In the genomic region with DNA sequence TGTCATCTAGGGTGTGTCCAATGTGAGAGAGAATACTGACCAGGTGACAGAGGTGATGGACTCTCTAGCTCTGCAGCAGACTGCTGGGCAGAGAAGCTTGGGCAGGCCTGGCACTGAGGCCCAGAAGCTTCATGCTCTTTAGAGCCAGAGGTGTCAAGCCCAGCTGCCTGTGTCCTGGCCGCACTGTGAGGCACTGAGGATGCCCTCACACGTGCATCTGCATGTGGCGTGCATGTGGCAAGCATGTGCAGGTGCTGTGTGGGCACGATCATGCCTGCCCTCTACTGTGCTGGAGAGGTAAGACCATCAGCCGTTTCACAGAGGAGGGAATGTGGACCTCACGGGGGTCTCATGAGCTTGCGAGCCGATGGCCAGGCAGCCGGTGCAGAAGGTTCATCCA, we compare ENCODE assay signal across 1 cellular context.
A peak's percentile ranks its signal among the peaks of the same experiment; 100 is the strongest.
TF ChIP-seq lines count a peak whose summit lies in the region.

No MANE protein-coding gene starts in this region.

TF ChIP-seq in K562, 482 proteins besides CTCF, POLR2A, EP300 and RAD21 (continued from another document and continues in another):
- TF ChIP-seq, protein P1, sequence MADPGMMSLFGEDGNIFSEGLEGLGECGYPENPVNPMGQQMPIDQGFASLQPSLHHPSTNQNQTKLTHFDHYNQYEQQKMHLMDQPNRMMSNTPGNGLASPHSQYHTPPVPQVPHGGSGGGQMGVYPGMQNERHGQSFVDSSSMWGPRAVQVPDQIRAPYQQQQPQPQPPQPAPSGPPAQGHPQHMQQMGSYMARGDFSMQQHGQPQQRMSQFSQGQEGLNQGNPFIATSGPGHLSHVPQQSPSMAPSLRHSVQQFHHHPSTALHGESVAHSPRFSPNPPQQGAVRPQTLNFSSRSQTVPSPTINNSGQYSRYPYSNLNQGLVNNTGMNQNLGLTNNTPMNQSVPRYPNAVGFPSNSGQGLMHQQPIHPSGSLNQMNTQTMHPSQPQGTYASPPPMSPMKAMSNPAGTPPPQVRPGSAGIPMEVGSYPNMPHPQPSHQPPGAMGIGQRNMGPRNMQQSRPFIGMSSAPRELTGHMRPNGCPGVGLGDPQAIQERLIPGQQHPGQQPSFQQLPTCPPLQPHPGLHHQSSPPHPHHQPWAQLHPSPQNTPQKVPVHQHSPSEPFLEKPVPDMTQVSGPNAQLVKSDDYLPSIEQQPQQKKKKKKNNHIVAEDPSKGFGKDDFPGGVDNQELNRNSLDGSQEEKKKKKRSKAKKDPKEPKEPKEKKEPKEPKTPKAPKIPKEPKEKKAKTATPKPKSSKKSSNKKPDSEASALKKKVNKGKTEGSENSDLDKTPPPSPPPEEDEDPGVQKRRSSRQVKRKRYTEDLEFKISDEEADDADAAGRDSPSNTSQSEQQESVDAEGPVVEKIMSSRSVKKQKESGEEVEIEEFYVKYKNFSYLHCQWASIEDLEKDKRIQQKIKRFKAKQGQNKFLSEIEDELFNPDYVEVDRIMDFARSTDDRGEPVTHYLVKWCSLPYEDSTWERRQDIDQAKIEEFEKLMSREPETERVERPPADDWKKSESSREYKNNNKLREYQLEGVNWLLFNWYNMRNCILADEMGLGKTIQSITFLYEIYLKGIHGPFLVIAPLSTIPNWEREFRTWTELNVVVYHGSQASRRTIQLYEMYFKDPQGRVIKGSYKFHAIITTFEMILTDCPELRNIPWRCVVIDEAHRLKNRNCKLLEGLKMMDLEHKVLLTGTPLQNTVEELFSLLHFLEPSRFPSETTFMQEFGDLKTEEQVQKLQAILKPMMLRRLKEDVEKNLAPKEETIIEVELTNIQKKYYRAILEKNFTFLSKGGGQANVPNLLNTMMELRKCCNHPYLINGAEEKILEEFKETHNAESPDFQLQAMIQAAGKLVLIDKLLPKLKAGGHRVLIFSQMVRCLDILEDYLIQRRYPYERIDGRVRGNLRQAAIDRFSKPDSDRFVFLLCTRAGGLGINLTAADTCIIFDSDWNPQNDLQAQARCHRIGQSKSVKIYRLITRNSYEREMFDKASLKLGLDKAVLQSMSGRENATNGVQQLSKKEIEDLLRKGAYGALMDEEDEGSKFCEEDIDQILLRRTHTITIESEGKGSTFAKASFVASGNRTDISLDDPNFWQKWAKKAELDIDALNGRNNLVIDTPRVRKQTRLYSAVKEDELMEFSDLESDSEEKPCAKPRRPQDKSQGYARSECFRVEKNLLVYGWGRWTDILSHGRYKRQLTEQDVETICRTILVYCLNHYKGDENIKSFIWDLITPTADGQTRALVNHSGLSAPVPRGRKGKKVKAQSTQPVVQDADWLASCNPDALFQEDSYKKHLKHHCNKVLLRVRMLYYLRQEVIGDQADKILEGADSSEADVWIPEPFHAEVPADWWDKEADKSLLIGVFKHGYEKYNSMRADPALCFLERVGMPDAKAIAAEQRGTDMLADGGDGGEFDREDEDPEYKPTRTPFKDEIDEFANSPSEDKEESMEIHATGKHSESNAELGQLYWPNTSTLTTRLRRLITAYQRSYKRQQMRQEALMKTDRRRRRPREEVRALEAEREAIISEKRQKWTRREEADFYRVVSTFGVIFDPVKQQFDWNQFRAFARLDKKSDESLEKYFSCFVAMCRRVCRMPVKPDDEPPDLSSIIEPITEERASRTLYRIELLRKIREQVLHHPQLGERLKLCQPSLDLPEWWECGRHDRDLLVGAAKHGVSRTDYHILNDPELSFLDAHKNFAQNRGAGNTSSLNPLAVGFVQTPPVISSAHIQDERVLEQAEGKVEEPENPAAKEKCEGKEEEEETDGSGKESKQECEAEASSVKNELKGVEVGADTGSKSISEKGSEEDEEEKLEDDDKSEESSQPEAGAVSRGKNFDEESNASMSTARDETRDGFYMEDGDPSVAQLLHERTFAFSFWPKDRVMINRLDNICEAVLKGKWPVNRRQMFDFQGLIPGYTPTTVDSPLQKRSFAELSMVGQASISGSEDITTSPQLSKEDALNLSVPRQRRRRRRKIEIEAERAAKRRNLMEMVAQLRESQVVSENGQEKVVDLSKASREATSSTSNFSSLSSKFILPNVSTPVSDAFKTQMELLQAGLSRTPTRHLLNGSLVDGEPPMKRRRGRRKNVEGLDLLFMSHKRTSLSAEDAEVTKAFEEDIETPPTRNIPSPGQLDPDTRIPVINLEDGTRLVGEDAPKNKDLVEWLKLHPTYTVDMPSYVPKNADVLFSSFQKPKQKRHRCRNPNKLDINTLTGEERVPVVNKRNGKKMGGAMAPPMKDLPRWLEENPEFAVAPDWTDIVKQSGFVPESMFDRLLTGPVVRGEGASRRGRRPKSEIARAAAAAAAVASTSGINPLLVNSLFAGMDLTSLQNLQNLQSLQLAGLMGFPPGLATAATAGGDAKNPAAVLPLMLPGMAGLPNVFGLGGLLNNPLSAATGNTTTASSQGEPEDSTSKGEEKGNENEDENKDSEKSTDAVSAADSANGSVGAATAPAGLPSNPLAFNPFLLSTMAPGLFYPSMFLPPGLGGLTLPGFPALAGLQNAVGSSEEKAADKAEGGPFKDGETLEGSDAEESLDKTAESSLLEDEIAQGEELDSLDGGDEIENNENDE (IDR thresholded peaks at IDR 0.05; ENCODE audit: low read depth, low read length) = peak; percentile 57
- TF ChIP-seq NFIC (IDR thresholded peaks at IDR 0.05) (no peak), ZNF224 (CRISPR knock-in tag; IDR thresholded peaks at IDR 0.05) (no peak), ZMIZ1 (IDR thresholded peaks at IDR 0.05; ENCODE audit: low read depth in 2 of 2, low read length in 2 of 2) (no peak), REST (CRISPR knock-in tag; IDR thresholded peaks at IDR 0.05; ENCODE audit: low read depth) (no peak), KLF10 (CRISPR knock-in tag; IDR thresholded peaks at IDR 0.05) (no peak), ZNF398 (CRISPR knock-in tag; IDR thresholded peaks at IDR 0.05) (no peak), ZNF764 (CRISPR knock-in tag; IDR thresholded peaks at IDR 0.05; ENCODE audit: low read depth) (0 out of 2 replicates have a peak, but pooled peaks have one; percentile 47), XRCC3 (IDR thresholded peaks at IDR 0.05) (no peak), EZH2 (IDR thresholded peaks at IDR 0.05; ENCODE audit: borderline replicate concordance, low read depth, low read length) (no peak), SAFB (IDR thresholded peaks at IDR 0.05; ENCODE audit: borderline replicate concordance, low read depth, low read length) (no peak), POLR2AphosphoS2 (IDR thresholded peaks at IDR 0.05; ENCODE audit: low read length) (peak; percentile 52; the same call in 1 of the 2 replicates), PTRF (tag; IDR thresholded peaks at IDR 0.05) (no peak), ZNF140 (CRISPR knock-in tag; IDR thresholded peaks at IDR 0.05) (no peak), TAF1 (IDR thresholded peaks at IDR 0.05; ENCODE audit: control insufficient read depth, extremely low read depth, insufficient read depth, low read length, severe bottlenecking) (no peak), MBD2 (IDR thresholded peaks at IDR 0.05; ENCODE audit: borderline replicate concordance, low read depth) (no peak), SRSF1 (IDR thresholded peaks at IDR 0.05; ENCODE audit: low read depth, low read length) (no peak), MYBL2 (IDR thresholded peaks at IDR 0.05; ENCODE audit: low read depth) (no peak), MYBL2 (CRISPR knock-in tag; IDR thresholded peaks at IDR 0.05; ENCODE audit: borderline replicate concordance) (no peak), SUPT5H (IDR thresholded peaks at IDR 0.05) (peak; percentile 42; the same call in 1 of the 2 replicates), ZNF696 (CRISPR knock-in tag; conservative IDR thresholded peaks at IDR 0.05) (no peak)
- TF ChIP-seq, protein P2, sequence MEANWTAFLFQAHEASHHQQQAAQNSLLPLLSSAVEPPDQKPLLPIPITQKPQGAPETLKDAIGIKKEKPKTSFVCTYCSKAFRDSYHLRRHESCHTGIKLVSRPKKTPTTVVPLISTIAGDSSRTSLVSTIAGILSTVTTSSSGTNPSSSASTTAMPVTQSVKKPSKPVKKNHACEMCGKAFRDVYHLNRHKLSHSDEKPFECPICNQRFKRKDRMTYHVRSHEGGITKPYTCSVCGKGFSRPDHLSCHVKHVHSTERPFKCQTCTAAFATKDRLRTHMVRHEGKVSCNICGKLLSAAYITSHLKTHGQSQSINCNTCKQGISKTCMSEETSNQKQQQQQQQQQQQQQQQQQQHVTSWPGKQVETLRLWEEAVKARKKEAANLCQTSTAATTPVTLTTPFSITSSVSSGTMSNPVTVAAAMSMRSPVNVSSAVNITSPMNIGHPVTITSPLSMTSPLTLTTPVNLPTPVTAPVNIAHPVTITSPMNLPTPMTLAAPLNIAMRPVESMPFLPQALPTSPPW (CRISPR knock-in tag; IDR thresholded peaks at IDR 0.05) = no peak
